Comparison of ENCODE assay signal across 23 cellular contexts in the genomic region with DNA sequence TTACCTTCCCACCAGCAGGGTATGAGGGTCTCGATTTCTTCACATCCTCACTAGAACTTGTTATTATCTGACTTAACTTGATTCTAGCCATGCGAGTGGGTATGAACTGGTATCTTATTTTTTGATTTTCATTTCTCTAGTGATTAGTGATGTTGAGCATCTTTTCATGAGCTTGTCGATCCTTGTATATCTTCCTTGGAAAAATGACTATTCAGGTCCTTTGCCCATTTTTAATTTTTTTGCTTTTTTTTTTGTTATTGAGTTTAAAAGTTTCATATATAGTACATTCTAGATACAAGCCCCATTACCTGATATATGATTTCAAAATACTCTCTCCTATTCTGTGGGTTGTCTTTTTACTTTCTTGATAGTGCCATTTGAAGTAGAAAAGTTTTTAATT.
A peak's percentile ranks its signal among the peaks of the same experiment; 100 is the strongest.
DNase-seq lines count a peak whose midpoint lies in the region; ATAC-seq and TF ChIP-seq lines count a peak whose summit lies in the region.
"Had no signal": no experiment of that assay in that cellular context is flagged by ENCODE, and none has a peak within 500 bp of the region (broad histone marks: within the 10 kb centered on the region; RNA-seq: fewer than 3 reads in every experiment).

No MANE protein-coding gene starts in this region.

- no peak for ATAC-seq in left lung
- ATAC-seq: GM12878 had no signal

- H3K4me1 Mint-ChIP-seq in endothelial cell (ENCODE audit: unreplicated experiment) (peaks cover 2% of the 10 kb centered on the region), progenitor cell of endocrine pancreas (ENCODE audit: low read depth) (no peaks in the 10 kb centered on the region)
- H3K4me1 Mint-ChIP-seq: CD14-positive monocyte had no signal

- H3K36me3 ChIP-seq in HEK293 (ENCODE audit: control insufficient read depth in 2 of 2, insufficient read depth in 1 of 2, low read length in 2 of 2) (peaks cover 0 to 50% of the 10 kb centered on the region in 2 experiments; a peak in 1 of 3 replicates), OCI-LY7 (ENCODE audit: insufficient read depth, low read length) (peaks cover 13% of the 10 kb centered on the region), left lung (peaks cover 0 to 83% of the 10 kb centered on the region in 2 donors)

- TF ChIP-seq CTCF in HEK293 (tag by site-specific recombination; IDR thresholded peaks at IDR 0.05) (no peak), OCI-LY7 (conservative IDR thresholded peaks at IDR 0.05; ENCODE audit: low read length) (no peak), endothelial cell (IDR thresholded peaks at IDR 0.05; ENCODE audit: unreplicated experiment) (no peak), progenitor cell of endocrine pancreas (IDR thresholded peaks at IDR 0.05; ENCODE audit: unreplicated experiment) (no peak), left lung (IDR thresholded peaks at IDR 0.05) (no peak)

- H3K4me2 ChIP-seq in OCI-LY7 (ENCODE audit: low read length), result no peak overlapping the region
- H3K4me2 ChIP-seq: BLaER1 had no signal

- CTCF ChIA-PET in HEK293 (lab: Yijun Ruan, JAX) (interaction anchor here (0.6 kb wide), 1 partner anchor 20 kb away, joined by 4 read pairs; no protein-coding TSS in a partner anchor), OCI-LY7 (lab: Charles Lee; ENCODE audit: unreplicated experiment) (no interaction called here)

- intact Hi-C loops in OCI-LY7 (cut with micrococcal nuclease; ENCODE audit: unreplicated experiment) (no loop called here), left lung (cut with DNase I) (no loop called here)

- H3K4me3 ChIP-seq in HEK293 (ENCODE audit: low read depth, low read length) (no peak overlapping the region), OCI-LY7 (ENCODE audit: low read depth, low read length, poor library complexity, severe bottlenecking) (no peak overlapping the region), left lung (no peak overlapping the region)
- H3K4me3 ChIP-seq: BLaER1, GM12878 had no signal

- peaks cover 8% of the 10 kb centered on the region for H3K27me3 Mint-ChIP-seq in endothelial cell (ENCODE audit: unreplicated experiment)
- no peaks in the 10 kb centered on the region for H3K27me3 Mint-ChIP-seq in progenitor cell of endocrine pancreas
- H3K27me3 Mint-ChIP-seq: CD4-positive, alpha-beta memory T cell; CD4-positive, CD25-positive, alpha-beta regulatory T cell; CD8-positive, alpha-beta memory T cell had no signal

- H3K27me3 ChIP-seq in left lung, result no peaks in the 10 kb centered on the region
- H3K27me3 ChIP-seq: BE2C, BLaER1 had no signal

- H3K4me3 Mint-ChIP-seq in endothelial cell (ENCODE audit: unreplicated experiment), result peak overlapping the region; percentile 6
- no peak overlapping the region for H3K4me3 Mint-ChIP-seq in progenitor cell of endocrine pancreas (ENCODE audit: low read depth)
- H3K4me3 Mint-ChIP-seq: CD14-positive monocyte; CD4-positive, alpha-beta memory T cell; CD4-positive, CD25-positive, alpha-beta regulatory T cell; CD8-positive, alpha-beta memory T cell had no signal

- H3K9me3 Mint-ChIP-seq in endothelial cell (ENCODE audit: unreplicated experiment) (no peaks in the 10 kb centered on the region), progenitor cell of endocrine pancreas (ENCODE audit: low read depth) (peaks cover 18% of the 10 kb centered on the region)

- no peak overlapping the region for H2AFZ ChIP-seq in OCI-LY7 (ENCODE audit: low read length)

- peaks cover 5% of the 10 kb centered on the region; the same call in 1 of the 2 replicates for H3K4me1 ChIP-seq in HEK293 (ENCODE audit: control insufficient read depth, insufficient read depth, low read length)
- no peaks in the 10 kb centered on the region for H3K4me1 ChIP-seq in OCI-LY7 (ENCODE audit: insufficient read depth, low read length, poor library complexity, severe bottlenecking)
- no peaks in the 10 kb centered on the region for H3K4me1 ChIP-seq in left lung
- H3K4me1 ChIP-seq: BE2C, BLaER1 had no signal

- DNase-seq in OCI-LY7 (ENCODE audit: low spot score), result no peak
- no peak for DNase-seq in endothelial cell (ENCODE audit: low spot score)
- DNase-seq in progenitor cell of endocrine pancreas (ENCODE audit: low spot score, unreplicated experiment), result no peak
- DNase-seq in left lung, result no peak
- DNase-seq: 8988T; ACHN; BE2C; C1 segment of cervical spinal cord; CD4-positive, alpha-beta memory T cell; CD4-positive, CD25-positive, alpha-beta regulatory T cell; CD8-positive, alpha-beta memory T cell; COR-L47; DMS 273 treated with DMSO at 0.1 percent for 48 hours; DMS153; DMS53; DMS79; DND-41; EL; GDM1 had no signal

- H3K27ac ChIP-seq in HEK293 (ENCODE audit: extremely low read depth, low read depth, low read length), result no peak overlapping the region
- H3K27ac ChIP-seq in OCI-LY7 (ENCODE audit: low read depth, low read length, poor library complexity, severe bottlenecking), result no peak overlapping the region
- no peak overlapping the region for H3K27ac ChIP-seq in left lung
- H3K27ac ChIP-seq: BLaER1 had no signal

- H3K36me3 Mint-ChIP-seq in endothelial cell (ENCODE audit: low read depth, unreplicated experiment) (peaks cover 25% of the 10 kb centered on the region), progenitor cell of endocrine pancreas (ENCODE audit: insufficient read depth) (peaks cover 56% of the 10 kb centered on the region)

- TSS peak; percentile 37 for BruUV-seq in OCI-LY7 (replicated peaks; lab: Mats Ljungman, UMichigan)

- H3K9me2 ChIP-seq in OCI-LY7 (ENCODE audit: insufficient read depth, low read length), result no peaks in the 10 kb centered on the region

- POLR2A ChIA-PET in HEK293 (lab: Yijun Ruan, JAX), result no interaction called here
- POLR2A ChIA-PET in OCI-LY7 (lab: Charles Lee), result interaction anchor here (0.7 kb wide), 1 partner anchor 296 kb away, joined by 4 read pairs; no protein-coding TSS in a partner anchor

- no peaks in the 10 kb centered on the region for H4K20me1 ChIP-seq in OCI-LY7 (ENCODE audit: insufficient read depth, low read length)

- H3K9me3 ChIP-seq in HEK293 (ENCODE audit: control insufficient read depth, insufficient read depth, low read depth, low read length) (no peaks in the 10 kb centered on the region), OCI-LY7 (ENCODE audit: low read length) (peaks cover 5% of the 10 kb centered on the region; the same call in 1 of the 2 replicates), left lung (peaks cover 0 to 10% of the 10 kb centered on the region in 2 donors)
- H3K9me3 ChIP-seq: BE2C had no signal

- H3K79me2 ChIP-seq in OCI-LY7 (ENCODE audit: insufficient read depth, low read depth, low read length), result no peaks in the 10 kb centered on the region

- H3K27ac Mint-ChIP-seq in endothelial cell (ENCODE audit: unreplicated experiment) (no peak overlapping the region), progenitor cell of endocrine pancreas (no peak overlapping the region)
- H3K27ac Mint-ChIP-seq: CD14-positive monocyte had no signal

TF ChIP-seq in HEK293, 187 proteins besides CTCF, POLR2A, EP300 and RAD21:
- TF ChIP-seq EGR2 (tag by site-specific recombination; IDR thresholded peaks at IDR 0.05; ENCODE audit: low read depth) (no peak), GFI1B (tag by site-specific recombination; IDR thresholded peaks at IDR 0.05) (no peak), REPIN1 (tag by site-specific recombination; IDR thresholded peaks at IDR 0.05; ENCODE audit: low read depth) (no peak), ZNF837 (tag by site-specific recombination; IDR thresholded peaks at IDR 0.05) (no peak), HOXA7 (CRISPR knock-in tag; IDR thresholded peaks at IDR 0.05; ENCODE audit: borderline replicate concordance) (no peak), SETDB1 (IDR thresholded peaks at IDR 0.05; ENCODE audit: insufficient read length, low read length) (peak; percentile 26), ZNF658 (tag by site-specific recombination; IDR thresholded peaks at IDR 0.05) (no peak)
- TF ChIP-seq, protein P1, sequence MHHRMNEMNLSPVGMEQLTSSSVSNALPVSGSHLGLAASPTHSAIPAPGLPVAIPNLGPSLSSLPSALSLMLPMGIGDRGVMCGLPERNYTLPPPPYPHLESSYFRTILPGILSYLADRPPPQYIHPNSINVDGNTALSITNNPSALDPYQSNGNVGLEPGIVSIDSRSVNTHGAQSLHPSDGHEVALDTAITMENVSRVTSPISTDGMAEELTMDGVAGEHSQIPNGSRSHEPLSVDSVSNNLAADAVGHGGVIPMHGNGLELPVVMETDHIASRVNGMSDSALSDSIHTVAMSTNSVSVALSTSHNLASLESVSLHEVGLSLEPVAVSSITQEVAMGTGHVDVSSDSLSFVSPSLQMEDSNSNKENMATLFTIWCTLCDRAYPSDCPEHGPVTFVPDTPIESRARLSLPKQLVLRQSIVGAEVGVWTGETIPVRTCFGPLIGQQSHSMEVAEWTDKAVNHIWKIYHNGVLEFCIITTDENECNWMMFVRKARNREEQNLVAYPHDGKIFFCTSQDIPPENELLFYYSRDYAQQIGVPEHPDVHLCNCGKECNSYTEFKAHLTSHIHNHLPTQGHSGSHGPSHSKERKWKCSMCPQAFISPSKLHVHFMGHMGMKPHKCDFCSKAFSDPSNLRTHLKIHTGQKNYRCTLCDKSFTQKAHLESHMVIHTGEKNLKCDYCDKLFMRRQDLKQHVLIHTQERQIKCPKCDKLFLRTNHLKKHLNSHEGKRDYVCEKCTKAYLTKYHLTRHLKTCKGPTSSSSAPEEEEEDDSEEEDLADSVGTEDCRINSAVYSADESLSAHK (tag by site-specific recombination; IDR thresholded peaks at IDR 0.05), result no peak
